ENCODE assay signal across 11 cellular contexts in the genomic region with DNA sequence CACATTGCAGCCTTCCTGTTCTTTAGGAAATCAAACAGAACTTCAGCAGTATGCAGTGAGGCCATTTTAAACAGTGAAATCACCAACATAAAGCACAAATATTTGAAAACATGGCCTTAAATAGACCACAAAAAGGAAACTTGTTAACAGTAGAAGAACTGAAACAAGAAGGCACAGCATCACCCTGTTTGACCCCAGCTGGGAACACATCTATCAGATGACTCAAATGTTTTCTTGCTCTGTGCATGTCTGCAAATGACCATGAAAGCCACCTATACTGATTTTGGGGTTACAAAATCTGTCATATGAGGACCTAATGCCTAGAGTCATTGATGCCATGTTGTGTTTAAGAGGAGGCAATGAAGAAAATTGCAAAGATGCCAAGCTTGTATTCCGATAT.
DNase-seq lines count a peak whose midpoint lies in the region; ATAC-seq lines count a peak whose summit lies in the region.
"Had no signal": no experiment of that assay in that cellular context is flagged by ENCODE, and none has a peak within 500 bp of the region (broad histone marks: within the 10 kb centered on the region; RNA-seq: fewer than 3 reads in every experiment).

No MANE protein-coding gene starts in this region.

- in situ Hi-C loops in HAP-1 (cut with MboI; ENCODE audit: low sequenced_read_pairs): no loop called here

- no peaks in the 10 kb centered on the region for H3K4me1 ChIP-seq in HAP-1
- H3K4me1 ChIP-seq: prostate gland had no signal

- no peak overlapping the region for H3K4me3 ChIP-seq in HAP-1
- H3K4me3 ChIP-seq: prostate gland had no signal

- no peaks in the 10 kb centered on the region for H3K9me3 ChIP-seq in HAP-1
- H3K9me3 ChIP-seq: prostate gland had no signal

- ATAC-seq in left ventricle myocardium superior (peak; percentile 45), left cardiac atrium (no peak), HG02884 (IDR thresholded peaks at IDR 0.05; ENCODE audit: unreplicated experiment) (peak; percentile 79)
- ATAC-seq in activated CD4-positive, CD25-positive, alpha-beta regulatory T cell treated with anti-CD3 and anti-CD28 coated beads, Interleukin-2, amount 50 U/mL, for 24 hours: no peak

- intact Hi-C loops in left ventricle myocardium superior (cut with micrococcal nuclease): no loop called here
- intact Hi-C loops in left cardiac atrium (cut with DNase I): no loop called here

- H3K27me3 ChIP-seq in HAP-1 (ENCODE audit: low read depth): no peaks in the 10 kb centered on the region

- no peak for DNase-seq in left ventricle myocardium superior
- no peak for DNase-seq in left cardiac atrium
- peak; percentile 77 to 90 for DNase-seq in NOMO-1 (lab: John Stamatoyannopoulos, UW; ENCODE audit: unreplicated experiment in 2 of 2)
- no peak for DNase-seq in H4 (ENCODE audit: low spot score)
- no peak for DNase-seq in HAP-1 (ENCODE audit: low spot score in 2 of 2)
- DNase-seq in activated naive CD4-positive, alpha-beta T cell treated with Interleukin-2 at 50 U/mL for 16 hours: no peak
- DNase-seq: activated T-cell treated with anti-CD3 and anti-CD28 coated beads, Interleukin-2, amount 50 U/mL, for 1 hour; SHP77 treated with DMSO at 0.1 percent for 48 hours had no signal

- no peaks in the 10 kb centered on the region for H3K36me3 ChIP-seq in HAP-1 (replicated peaks)
- H3K36me3 ChIP-seq: prostate gland had no signal

Comparison
In these comparisons a context has a peak if more than half of its experiments do, and no peak if none do; other contexts are left out.
1. ATAC-seq: peak in left ventricle myocardium superior (single experiment) and HG02884 (single experiment); none in left cardiac atrium (0 of 2) and activated CD4-positive, CD25-positive, alpha-beta regulatory T cell treated with anti-CD3 and anti-CD28 coated beads, Interleukin-2, amount 50 U/mL, for 24 hours (0 of 2).
2. DNase-seq: peak in NOMO-1 (2 of 2); none in left ventricle myocardium superior (single experiment), left cardiac atrium (single experiment), H4 (single experiment), HAP-1 (0 of 2) and activated naive CD4-positive, alpha-beta T cell treated with Interleukin-2 at 50 U/mL for 16 hours (single experiment).